In genomic region chr1:235910357-235911299, GRCh38 we compare ENCODE assay signal across 8 cellular contexts. TPM values are rescaled to one million over a fixed set of nuclear protein-coding genes. Genes with fewer than 3 reads are reported as not detected.
DNase-seq lines count a peak whose midpoint lies in the region; ATAC-seq and TF ChIP-seq lines count a peak whose summit lies in the region.

No MANE protein-coding gene starts in this region.

- H3K9me3 ChIP-seq in Caco-2 (no peaks in the 10 kb centered on the region), smooth muscle cell (replicated peaks; ENCODE audit: low read depth) (no peaks in the 10 kb centered on the region)

- no peaks in the 10 kb centered on the region for H3K27me3 Mint-ChIP-seq in Caco-2 (ENCODE audit: insufficient read depth, unreplicated experiment)
- H3K27me3 Mint-ChIP-seq in activated T-cell treated with anti-CD3 and anti-CD28 coated beads, Interleukin-2, amount 50 U/mL, for 24 hours: no peaks in the 10 kb centered on the region

- no peaks in the 10 kb centered on the region for H3K36me3 Mint-ChIP-seq in Caco-2 (ENCODE audit: insufficient read depth, unreplicated experiment)
- H3K36me3 Mint-ChIP-seq in activated T-cell treated with anti-CD3 and anti-CD28 coated beads, Interleukin-2, amount 50 U/mL, for 24 hours (ENCODE audit: low read depth): no peaks in the 10 kb centered on the region

- no peaks in the 10 kb centered on the region for H3K9me3 Mint-ChIP-seq in Caco-2 (ENCODE audit: unreplicated experiment)
- H3K9me3 Mint-ChIP-seq in activated T-cell treated with anti-CD3 and anti-CD28 coated beads, Interleukin-2, amount 50 U/mL, for 24 hours: peaks cover 2% of the 10 kb centered on the region

- no peaks in the 10 kb centered on the region for H4K20me1 ChIP-seq in smooth muscle cell (ENCODE audit: low read depth)

- peak overlapping the region; percentile 93 for H3K27ac ChIP-seq in smooth muscle cell (ENCODE audit: low read depth)

- no peak overlapping the region for H2AFZ ChIP-seq in smooth muscle cell (ENCODE audit: low read depth)

- H3K4me3 Mint-ChIP-seq in Caco-2 (ENCODE audit: unreplicated experiment): no peak overlapping the region
- peak overlapping the region; percentile 20 for H3K4me3 Mint-ChIP-seq in activated T-cell treated with anti-CD3 and anti-CD28 coated beads, Interleukin-2, amount 50 U/mL, for 24 hours

- H3K27ac Mint-ChIP-seq in Caco-2 (ENCODE audit: unreplicated experiment): no peak overlapping the region
- peak overlapping the region; percentile 90 for H3K27ac Mint-ChIP-seq in activated T-cell treated with anti-CD3 and anti-CD28 coated beads, Interleukin-2, amount 50 U/mL, for 24 hours

- peak overlapping the region; percentile 68 for H3K9ac ChIP-seq in smooth muscle cell (ENCODE audit: low read depth)

- H3K4me1 Mint-ChIP-seq in Caco-2 (ENCODE audit: low read depth, unreplicated experiment): peaks cover 9% of the 10 kb centered on the region
- peaks cover 47% of the 10 kb centered on the region for H3K4me1 Mint-ChIP-seq in activated T-cell treated with anti-CD3 and anti-CD28 coated beads, Interleukin-2, amount 50 U/mL, for 24 hours (ENCODE audit: low read depth)

- peak; percentile 38 to 54 for DNase-seq in Caco-2
- DNase-seq in activated T-cell treated with anti-CD3 and anti-CD28 coated beads, Interleukin-2, amount 50 U/mL, for 24 hours: peak; percentile 43
- peak; percentile 89 for DNase-seq in foreskin melanocyte
- DNase-seq in smooth muscle cell (lab: John Stamatoyannopoulos, UW; ENCODE audit: unreplicated experiment): no peak
- no peak for DNase-seq in NCI-H2029 (lab: John Stamatoyannopoulos, UW)
- no peak for DNase-seq in NCI-H1092 treated with DMSO at 0.1 percent for 48 hours (lab: John Stamatoyannopoulos, UW)
- no peak for DNase-seq in NCI-H1436 (lab: John Stamatoyannopoulos, UW)

- H3K4me1 ChIP-seq in Caco-2 (peaks cover 5% of the 10 kb centered on the region), smooth muscle cell (ENCODE audit: low read depth) (peaks cover 15% of the 10 kb centered on the region)

- H3K79me2 ChIP-seq in smooth muscle cell (ENCODE audit: low read depth): no peaks in the 10 kb centered on the region

- peak overlapping the region; percentile 48 for H3K4me2 ChIP-seq in smooth muscle cell

- H3K27me3 ChIP-seq in Caco-2 (replicated peaks; ENCODE audit: control insufficient read depth, insufficient read depth, low read length) (no peaks in the 10 kb centered on the region), smooth muscle cell (ENCODE audit: low read depth) (no peaks in the 10 kb centered on the region)

- no TSS peak for BruUV-seq in Caco-2 (replicated peaks; lab: Mats Ljungman, UMichigan)

- TF ChIP-seq CTCF in Caco-2 (IDR thresholded peaks at IDR 0.05; ENCODE audit: insufficient read depth in 1 of 2, low read depth in 1 of 2, low read length in 1 of 2, severe bottlenecking in 1 of 2, unreplicated experiment in 1 of 2): no peak
- no peak for TF ChIP-seq CTCF in smooth muscle cell (IDR thresholded peaks at IDR 0.05; ENCODE audit: borderline replicate concordance, insufficient read depth, poor library complexity, severe bottlenecking)

- H3F3A ChIP-seq in smooth muscle cell (ENCODE audit: low read depth): peaks cover 25% of the 10 kb centered on the region

- POLR2A ChIA-PET in Caco-2 (lab: Charles Lee): no interaction called here

- H3K36me3 ChIP-seq in Caco-2 (ENCODE audit: control insufficient read depth, insufficient read depth, low read length): no peaks in the 10 kb centered on the region
- H3K36me3 ChIP-seq in smooth muscle cell (ENCODE audit: low read depth): no peaks in the 10 kb centered on the region

- intact Hi-C loops in Caco-2 (cut with micrococcal nuclease; ENCODE audit: unreplicated experiment): no loop called here

- ATAC-seq in HG03565 (IDR thresholded peaks at IDR 0.05; ENCODE audit: unreplicated experiment): peak; percentile 53

- H3K4me3 ChIP-seq in Caco-2 (ENCODE audit: low read depth, low read length): no peak overlapping the region
- no peak overlapping the region for H3K4me3 ChIP-seq in smooth muscle cell

- CTCF ChIA-PET in Caco-2 (lab: Charles Lee): no interaction called here

- WGBS in smooth muscle cell (ENCODE audit: low lambda C conversion rate): 21% methylated on average over 8 of the region's 8 CpGs

RNA-seq across cellular contexts. Expression of gene LYST, which starts 43.9 kb away (rescaled TPM):
- total RNA-seq in Caco-2 (2022) (3.6 and 5.6 TPM in 2 replicates), smooth muscle cell (13.5 and 18.8 TPM in 2 replicates)
- 2.2 and 4.5 TPM in 2 replicates for polyA plus RNA-seq in smooth muscle cell

Comparison
In these comparisons a context has a peak if more than half of its experiments do, and no peak if none do; other contexts are left out.
1. DNase-seq: peak in Caco-2 (2 of 2), activated T-cell treated with anti-CD3 and anti-CD28 coated beads, Interleukin-2, amount 50 U/mL, for 24 hours (single experiment) and foreskin melanocyte (single experiment); none in smooth muscle cell (single experiment), NCI-H2029 (single experiment), NCI-H1092 treated with DMSO at 0.1 percent for 48 hours (single experiment) and NCI-H1436 (single experiment).